Comparison of ENCODE assay signal across 1 cellular context in the genomic region with DNA sequence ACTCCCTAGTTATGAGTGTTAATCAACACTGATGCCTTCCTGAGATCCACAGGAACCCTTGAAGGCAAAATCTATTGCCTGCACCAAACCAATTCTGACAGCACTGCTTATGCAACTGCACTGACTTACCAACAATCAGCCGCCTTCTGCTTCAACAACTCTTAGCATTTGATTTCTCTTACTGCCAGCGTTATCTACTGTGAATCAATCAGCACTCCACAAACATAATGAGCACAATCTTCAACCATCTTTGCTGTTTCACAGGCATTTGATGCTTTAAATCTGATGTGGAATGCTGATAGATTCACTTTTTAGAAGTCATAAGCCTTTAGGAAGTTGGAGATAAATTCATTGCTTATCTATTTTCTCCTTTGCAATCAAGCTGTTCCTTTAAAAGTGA. TPM values are rescaled to one million over a fixed set of nuclear protein-coding genes. Genes with fewer than 3 reads are reported as not detected.
"Had no signal": no experiment of that assay in that cellular context is flagged by ENCODE, and none has a peak within 500 bp of the region (broad histone marks: within the 10 kb centered on the region; RNA-seq: fewer than 3 reads in every experiment).

No MANE protein-coding gene starts in this region.

RNA-seq across cellular contexts. Expression of a gene that starts 41.2 kb away (rescaled TPM):
- polyA plus RNA-seq: neural cell had no signal
